2 cellular contexts compared by ENCODE assay signal in genomic region chr12:126588586-126589249, GRCh38.
A peak's percentile ranks its signal among the peaks of the same experiment; 100 is the strongest.
TF ChIP-seq lines count a peak whose summit lies in the region.

No MANE protein-coding gene starts in this region.

TF ChIP-seq in SK-N-SH, 30 proteins besides CTCF, POLR2A, EP300 and RAD21 (continued from another document):
- TF ChIP-seq PBX3 (IDR thresholded peaks at IDR 0.05) (no peak), TCF12 (IDR thresholded peaks at IDR 0.05) (0 out of 2 replicates have a peak, but pooled peaks have one; percentile 2)

TF ChIP-seq in SK-N-SH treated with all-trans-retinoic acid at 6 μM for 48 hours, 23 proteins besides CTCF, POLR2A, EP300 and RAD21 (continued from another document):
- TF ChIP-seq, protein P1, sequence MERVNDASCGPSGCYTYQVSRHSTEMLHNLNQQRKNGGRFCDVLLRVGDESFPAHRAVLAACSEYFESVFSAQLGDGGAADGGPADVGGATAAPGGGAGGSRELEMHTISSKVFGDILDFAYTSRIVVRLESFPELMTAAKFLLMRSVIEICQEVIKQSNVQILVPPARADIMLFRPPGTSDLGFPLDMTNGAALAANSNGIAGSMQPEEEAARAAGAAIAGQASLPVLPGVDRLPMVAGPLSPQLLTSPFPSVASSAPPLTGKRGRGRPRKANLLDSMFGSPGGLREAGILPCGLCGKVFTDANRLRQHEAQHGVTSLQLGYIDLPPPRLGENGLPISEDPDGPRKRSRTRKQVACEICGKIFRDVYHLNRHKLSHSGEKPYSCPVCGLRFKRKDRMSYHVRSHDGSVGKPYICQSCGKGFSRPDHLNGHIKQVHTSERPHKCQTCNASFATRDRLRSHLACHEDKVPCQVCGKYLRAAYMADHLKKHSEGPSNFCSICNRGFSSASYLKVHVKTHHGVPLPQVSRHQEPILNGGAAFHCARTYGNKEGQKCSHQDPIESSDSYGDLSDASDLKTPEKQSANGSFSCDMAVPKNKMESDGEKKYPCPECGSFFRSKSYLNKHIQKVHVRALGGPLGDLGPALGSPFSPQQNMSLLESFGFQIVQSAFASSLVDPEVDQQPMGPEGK (CRISPR knock-in tag; IDR thresholded peaks at IDR 0.05; ENCODE audit: borderline replicate concordance), result no peak
- TF ChIP-seq CSDC2 (CRISPR knock-in tag; IDR thresholded peaks at IDR 0.05), result no peak
